8 cellular contexts compared by ENCODE assay signal in genomic region chr16:67841816-67842508, GRCh38. TPM values are rescaled to one million over a fixed set of nuclear protein-coding genes. Genes with fewer than 3 reads are reported as not detected.
A peak's percentile ranks its signal among the peaks of the same experiment; 100 is the strongest.
DNase-seq lines count a peak whose midpoint lies in the region; ATAC-seq and TF ChIP-seq lines count a peak whose summit lies in the region.

Gene THAP11, plus strand, starts transcription at chr16:67842320. Its CDS starts 235 bp downstream, at chr16:67842555.

- H3K36me3 ChIP-seq in PC-3 (ENCODE audit: low read depth, low read length) (no peaks in the 10 kb centered on the region), mucosa of stomach (ENCODE audit: control insufficient read depth, insufficient read depth, low read length) (no peaks in the 10 kb centered on the region)

- peak within 1 kb of the TSS; percentile 83 for H3K27ac ChIP-seq in PC-3 (ENCODE audit: low read length)

- peak; percentile 63 for TF ChIP-seq CTCF in PC-3 (conservative IDR thresholded peaks at IDR 0.05; ENCODE audit: low read depth, low read length)

- H3F3A ChIP-seq in PC-3 (ENCODE audit: low read length, unreplicated experiment): no peaks in the 10 kb centered on the region

- peak; percentile 38 for ATAC-seq in GM21717 (IDR thresholded peaks at IDR 0.05; ENCODE audit: unreplicated experiment)
- ATAC-seq in PC-3: peak; percentile 54

- H2AFZ ChIP-seq in PC-3 (ENCODE audit: low read length): peak within 1 kb of the TSS; percentile 99

- no peaks in the 10 kb centered on the region for H3K27me3 ChIP-seq in PC-3 (ENCODE audit: low read length)
- H3K27me3 ChIP-seq in mucosa of stomach (ENCODE audit: control insufficient read depth, insufficient read depth, low read length): no peaks in the 10 kb centered on the region

- H3K4me3 ChIP-seq in PC-3 (ENCODE audit: low read length) (peak within 1 kb of the TSS; percentile 89), mucosa of stomach (ENCODE audit: low read length) (peak within 1 kb of the TSS; percentile 93)

- no TSS peak for BruUV-seq in PC-3 (replicated peaks; lab: Mats Ljungman, UMichigan)

- peak; percentile 63 for TF ChIP-seq POLR2A in erythroblast (IDR thresholded peaks at IDR 0.05; ENCODE audit: low read length)

- POLR2A ChIA-PET in PC-3 (lab: Charles Lee; ENCODE audit: unreplicated experiment): no interaction called here

- H3K4me2 ChIP-seq in PC-3 (ENCODE audit: low read length): peak within 1 kb of the TSS; percentile 90

- H3K9ac ChIP-seq in PC-3 (ENCODE audit: low read length): peak within 1 kb of the TSS; percentile 81
- peak within 1 kb of the TSS; percentile 86 for H3K9ac ChIP-seq in mucosa of stomach (ENCODE audit: low read length)

- H3K9me2 ChIP-seq in PC-3 (replicated peaks; ENCODE audit: low read length): no peaks in the 10 kb centered on the region

- in situ Hi-C loops in KBM-7 (cut with MboI; ENCODE audit: low pct_unique_long_range_greater_than_20kb, low sequenced_read_pairs): no loop called here

- H3K79me2 ChIP-seq in PC-3 (ENCODE audit: low read length): peaks cover 40% of the 10 kb centered on the region

- intact Hi-C loops in PC-3 (cut with micrococcal nuclease): loop anchor here (5.0 kb wide), 1 partner anchor 85 kb away; no protein-coding TSS in a partner anchor

- DNase-seq in DMS79 (lab: John Stamatoyannopoulos, UW) (peak; percentile 72), KBM-7 (peak; percentile 97), PC-3 (peak; percentile 94), erythroblast (lab: John Stamatoyannopoulos, UW) (peak; percentile 95 to 98)
- DNase-seq in activated T-cell treated with anti-CD3 and anti-CD28 coated beads, Interleukin-2, amount 50 U/mL, for 1 hour: peak; percentile 96
- DNase-seq in stimulated activated CD8-positive, alpha-beta memory T cell treated with anti-CD3 and anti-CD28 coated beads, Interleukin-4, amount 100 ng/mL, for 48 hours: peak; percentile 95

- H3K9me3 ChIP-seq in PC-3 (ENCODE audit: low read length) (no peaks in the 10 kb centered on the region), mucosa of stomach (ENCODE audit: control insufficient read depth, low read length) (no peaks in the 10 kb centered on the region)

- H3K4me1 ChIP-seq in PC-3 (ENCODE audit: insufficient read depth, low read length): peaks cover 31% of the 10 kb centered on the region
- H3K4me1 ChIP-seq in mucosa of stomach (ENCODE audit: control insufficient read depth, insufficient read depth, low read length): peaks cover 38% of the 10 kb centered on the region

- H4K20me1 ChIP-seq in PC-3 (ENCODE audit: low read length): 0 out of 2 replicates have a peak, but pooled peaks cover 9% of the 10 kb centered on the region

- CTCF ChIA-PET in PC-3 (lab: Charles Lee): no interaction called here

RNA-seq across cellular contexts. Expression of gene THAP11, which starts in this region (rescaled TPM):
- total RNA-seq in PC-3 (2014; rRNA removed): 39.1 and 39.8 TPM in 2 replicates

Comparison
In these comparisons a context has a peak if more than half of its experiments do, and no peak if none do; other contexts are left out.
1. Peak in every context shown above with its lines: DNase-seq, ATAC-seq, H3K4me3 ChIP-seq and H3K27ac ChIP-seq.